In genomic region chr7:31120800-31121513, GRCh38 we compare ENCODE assay signal across 1 cellular context.
TF ChIP-seq lines count a peak whose summit lies in the region.

No MANE protein-coding gene starts in this region.

TF ChIP-seq in SK-N-SH, 30 proteins besides CTCF, POLR2A, EP300 and RAD21 (continued from another document):
- TF ChIP-seq, protein P1, sequence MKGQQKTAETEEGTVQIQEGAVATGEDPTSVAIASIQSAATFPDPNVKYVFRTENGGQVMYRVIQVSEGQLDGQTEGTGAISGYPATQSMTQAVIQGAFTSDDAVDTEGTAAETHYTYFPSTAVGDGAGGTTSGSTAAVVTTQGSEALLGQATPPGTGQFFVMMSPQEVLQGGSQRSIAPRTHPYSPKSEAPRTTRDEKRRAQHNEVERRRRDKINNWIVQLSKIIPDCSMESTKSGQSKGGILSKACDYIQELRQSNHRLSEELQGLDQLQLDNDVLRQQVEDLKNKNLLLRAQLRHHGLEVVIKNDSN (IDR thresholded peaks at IDR 0.05; ENCODE audit: borderline replicate concordance, low read depth), result no peak
- TF ChIP-seq, protein P2, sequence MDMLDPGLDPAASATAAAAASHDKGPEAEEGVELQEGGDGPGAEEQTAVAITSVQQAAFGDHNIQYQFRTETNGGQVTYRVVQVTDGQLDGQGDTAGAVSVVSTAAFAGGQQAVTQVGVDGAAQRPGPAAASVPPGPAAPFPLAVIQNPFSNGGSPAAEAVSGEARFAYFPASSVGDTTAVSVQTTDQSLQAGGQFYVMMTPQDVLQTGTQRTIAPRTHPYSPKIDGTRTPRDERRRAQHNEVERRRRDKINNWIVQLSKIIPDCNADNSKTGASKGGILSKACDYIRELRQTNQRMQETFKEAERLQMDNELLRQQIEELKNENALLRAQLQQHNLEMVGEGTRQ (IDR thresholded peaks at IDR 0.05; ENCODE audit: borderline replicate concordance, low read depth, low read length), result no peak
- no peak for TF ChIP-seq RFX5 (IDR thresholded peaks at IDR 0.05; ENCODE audit: low read length)
- no peak for TF ChIP-seq FOXJ3 (CRISPR knock-in tag; IDR thresholded peaks at IDR 0.05)
- TF ChIP-seq MEF2A (IDR thresholded peaks at IDR 0.05; ENCODE audit: borderline replicate concordance, low read depth), result no peak
- TF ChIP-seq FOSL2 (IDR thresholded peaks at IDR 0.05; ENCODE audit: borderline replicate concordance, low read depth), result no peak
- no peak for TF ChIP-seq SIN3A (IDR thresholded peaks at IDR 0.05; ENCODE audit: borderline replicate concordance, low read depth, low read length)
- no peak for TF ChIP-seq JUND (IDR thresholded peaks at IDR 0.05)
- no peak for TF ChIP-seq RXRA (IDR thresholded peaks at IDR 0.05; ENCODE audit: borderline replicate concordance, low read depth)
- no peak for TF ChIP-seq TEAD4 (IDR thresholded peaks at IDR 0.05; ENCODE audit: borderline replicate concordance, insufficient read depth)
- TF ChIP-seq GABPA (IDR thresholded peaks at IDR 0.05; ENCODE audit: low read depth), result no peak
- TF ChIP-seq PBX3 (IDR thresholded peaks at IDR 0.05), result no peak
- TF ChIP-seq TAF1 (IDR thresholded peaks at IDR 0.05; ENCODE audit: borderline replicate concordance, low read depth, low read length), result no peak
- TF ChIP-seq POLR2AphosphoS5 (IDR thresholded peaks at IDR 0.05; ENCODE audit: low read depth, low read length), result no peak
- no peak for TF ChIP-seq TCF12 (IDR thresholded peaks at IDR 0.05)
- no peak for TF ChIP-seq EZH2phosphoT487 (IDR thresholded peaks at IDR 0.05; ENCODE audit: borderline replicate concordance, low read depth)
